1 cellular context compared by ENCODE assay signal in the genomic region with DNA sequence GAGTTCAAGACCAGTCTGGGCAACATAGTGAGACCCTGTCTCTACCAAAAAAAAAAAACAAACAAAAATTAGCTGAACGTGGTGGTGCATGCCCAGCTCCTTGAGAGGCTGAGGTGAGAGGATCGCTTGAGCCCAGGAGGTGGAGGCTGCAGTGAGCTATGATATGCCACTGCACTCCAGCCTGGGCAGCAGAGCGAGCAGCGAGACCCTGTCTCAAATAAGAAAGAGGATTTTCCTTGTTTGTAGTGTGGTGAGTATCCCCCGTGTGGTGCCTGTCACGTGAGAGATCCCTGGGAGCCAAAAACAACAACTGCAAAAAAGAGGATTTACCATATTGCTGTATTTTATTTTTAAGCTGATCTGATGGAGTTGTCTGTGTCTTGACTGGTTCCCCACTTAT.
TF ChIP-seq lines count a peak whose summit lies in the region.

No MANE protein-coding gene starts in this region.

TF ChIP-seq in HepG2, 621 proteins besides CTCF, POLR2A, EP300 and RAD21:
- TF ChIP-seq ZNF687 (CRISPR knock-in tag; IDR thresholded peaks at IDR 0.05): peak; percentile 52
- TF ChIP-seq PAXIP1 (CRISPR knock-in tag; conservative IDR thresholded peaks at IDR 0.05): 0 out of 2 replicates have a peak, but pooled peaks have one; percentile 12
- no peak for TF ChIP-seq ZNF766 (CRISPR knock-in tag; IDR thresholded peaks at IDR 0.05; ENCODE audit: borderline replicate concordance)
- TF ChIP-seq ZNF121 (CRISPR knock-in tag; IDR thresholded peaks at IDR 0.05): peak; percentile 88
- TF ChIP-seq, protein P1, sequence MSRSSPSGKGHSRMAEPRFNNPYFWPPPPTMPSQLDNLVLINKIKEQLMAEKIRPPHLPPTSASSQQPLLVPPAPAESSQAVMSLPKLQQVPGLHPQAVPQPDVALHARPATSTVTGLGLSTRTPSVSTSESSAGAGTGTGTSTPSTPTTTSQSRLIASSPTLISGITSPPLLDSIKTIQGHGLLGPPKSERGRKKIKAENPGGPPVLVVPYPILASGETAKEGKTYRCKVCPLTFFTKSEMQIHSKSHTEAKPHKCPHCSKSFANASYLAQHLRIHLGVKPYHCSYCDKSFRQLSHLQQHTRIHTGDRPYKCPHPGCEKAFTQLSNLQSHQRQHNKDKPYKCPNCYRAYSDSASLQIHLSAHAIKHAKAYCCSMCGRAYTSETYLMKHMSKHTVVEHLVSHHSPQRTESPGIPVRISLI (CRISPR knock-in tag; IDR thresholded peaks at IDR 0.05; ENCODE audit: borderline replicate concordance): peak; percentile 44; the same call in 1 of the 2 replicates
- 0 out of 2 replicates have a peak, but pooled peaks have one; percentile 40 for TF ChIP-seq ZNF878 (CRISPR knock-in tag; IDR thresholded peaks at IDR 0.05)
- peak; percentile 82 for TF ChIP-seq RBM22 (optimal IDR thresholded peaks at IDR 0.05; ENCODE audit: low read length)
- peak; percentile 45; the same call in 1 of the 2 replicates for TF ChIP-seq SALL1 (CRISPR knock-in tag; IDR thresholded peaks at IDR 0.05)
- TF ChIP-seq FOXP4 (CRISPR knock-in tag; IDR thresholded peaks at IDR 0.05): no peak
- peak; percentile 95 for TF ChIP-seq ZNF770 (CRISPR knock-in tag; IDR thresholded peaks at IDR 0.05)
- TF ChIP-seq RBFOX2 (IDR thresholded peaks at IDR 0.05; ENCODE audit: low read depth, low read length): peak; percentile 56; the same call in 1 of the 2 replicates
- 0 out of 2 replicates have a peak, but pooled peaks have one; percentile 5 for TF ChIP-seq RARA (CRISPR knock-in tag; IDR thresholded peaks at IDR 0.05)
- no peak for TF ChIP-seq ZNF674 (CRISPR knock-in tag; IDR thresholded peaks at IDR 0.05; ENCODE audit: low read depth)
- 0 out of 2 replicates have a peak, but pooled peaks have one; percentile 28 for TF ChIP-seq POLR2G (IDR thresholded peaks at IDR 0.05; ENCODE audit: low read depth, low read length)
- no peak for TF ChIP-seq SUZ12 (IDR thresholded peaks at IDR 0.05; ENCODE audit: low read depth, low read length)
